ENCODE assay signal across 28 cellular contexts in genomic region chr17:79521225-79521624, GRCh38.
"Had no signal": no experiment of that assay in that cellular context is flagged by ENCODE, and none has a peak within 500 bp of the region (broad histone marks: within the 10 kb centered on the region; RNA-seq: fewer than 3 reads in every experiment).

No MANE protein-coding gene starts in this region.

- H3K4me3 ChIP-seq: MG63, SK-N-MC had no signal

- H3K9me3 Mint-ChIP-seq: activated CD4-positive, alpha-beta memory T cell treated with anti-CD3 and anti-CD28 coated beads, Interleukin-2, amount 10 ng/mL, durations not matched to agents 7 days and 5 days; activated naive CD4-positive, alpha-beta T cell treated with anti-CD3 and anti-CD28 coated beads for 36 hours; activated T-helper 17 cell treated with anti-CD3 and anti-CD28 coated beads, Interleukin-2, amount 50 U/mL, for 72 hours; T-cell had no signal

- H3K36me3 Mint-ChIP-seq: activated naive CD8-positive, alpha-beta T cell; T-cell had no signal

- H3K9me3 ChIP-seq: MG63 had no signal

- H3K27ac ChIP-seq: brain microvascular endothelial cell, SK-N-MC, VCaP had no signal

- H3K27me3 ChIP-seq: brain microvascular endothelial cell had no signal

- H3K4me1 Mint-ChIP-seq: activated CD4-positive, alpha-beta memory T cell treated with anti-CD3 and anti-CD28 coated beads, Interleukin-2, amount 10 ng/mL, durations not matched to agents 7 days and 5 days; activated T-helper 17 cell treated with anti-CD3 and anti-CD28 coated beads, Interleukin-2, amount 50 U/mL, for 72 hours; T-cell had no signal

- H3K36me3 ChIP-seq: brain microvascular endothelial cell, MG63 had no signal

- H3K27ac Mint-ChIP-seq: activated CD4-positive, alpha-beta memory T cell treated with anti-CD3 and anti-CD28 coated beads, Interleukin-2, amount 10 ng/mL, durations not matched to agents 7 days and 5 days; activated naive CD4-positive, alpha-beta T cell treated with anti-CD3 and anti-CD28 coated beads for 36 hours; activated naive CD8-positive, alpha-beta T cell; activated T-helper 17 cell treated with anti-CD3 and anti-CD28 coated beads, Interleukin-2, amount 50 U/mL, for 72 hours; T-cell had no signal

- DNase-seq: activated CD4-positive, alpha-beta memory T cell treated with anti-CD3 and anti-CD28 coated beads, Interleukin-2, amount 10 ng/mL, durations not matched to agents 7 days and 5 days; activated CD4-positive, alpha-beta T cell treated with anti-CD3 and anti-CD28 coated beads, Interleukin-2, amount 50 U/mL, for 1 hour; activated CD4-positive, CD25-positive, alpha-beta regulatory T cell; activated gamma-delta T cell; activated naive CD4-positive, alpha-beta T cell treated with anti-CD3 and anti-CD28 coated beads for 36 hours; activated T-cell treated with anti-CD3 and anti-CD28 coated beads for 4 hours; activated T-cell treated with anti-CD3 and anti-CD28 coated beads, Interleukin-2, amount 50 U/mL, for 48 hours; amygdala; brain microvascular endothelial cell; cerebellar nuclear complex; MG63; MV-4-11; NCI-H1417 treated with DMSO at 0.1 percent for 48 hours; NCI-H2029; NCI-H2107; NCI-H226; NCI-H510A; NCI-H526 treated with DMSO at 0.1 percent for 48 hours; NK-92 treated with Interleukin-12 subunit alpha and Interleukin-12 subunit beta, amount 100 ng/mL, for 24 hours; OCI-M1; RPMI8226; T-cell; T-helper 2 cell had no signal

- H3K4me3 Mint-ChIP-seq: activated CD4-positive, alpha-beta memory T cell treated with anti-CD3 and anti-CD28 coated beads, Interleukin-2, amount 10 ng/mL, durations not matched to agents 7 days and 5 days; activated naive CD4-positive, alpha-beta T cell treated with anti-CD3 and anti-CD28 coated beads for 36 hours; activated naive CD8-positive, alpha-beta T cell; activated T-helper 17 cell treated with anti-CD3 and anti-CD28 coated beads, Interleukin-2, amount 50 U/mL, for 72 hours; T-cell had no signal

- ATAC-seq: activated T-helper 17 cell treated with anti-CD3 and anti-CD28 coated beads, Interleukin-2, amount 50 U/mL, for 72 hours; Right ventricle myocardium inferior; T-cell had no signal
